In genomic region chr3:65623362-65623761, GRCh38 we compare ENCODE assay signal across 29 cellular contexts.
"Had no signal": no experiment of that assay in that cellular context is flagged by ENCODE, and none has a peak within 500 bp of the region (broad histone marks: within the 10 kb centered on the region; RNA-seq: fewer than 3 reads in every experiment).

No MANE protein-coding gene starts in this region.

- H3K4me3 ChIP-seq: ascending aorta, Peyer's patch had no signal

- H3K4me1 ChIP-seq: Peyer's patch had no signal

- H3K36me3 ChIP-seq: ascending aorta, Peyer's patch, WERI-Rb-1 had no signal

- ATAC-seq: activated CD8-positive, alpha-beta T cell treated with anti-CD3 and anti-CD28 coated beads for 36 hours; activated T-cell treated with anti-CD3 and anti-CD28 coated beads, Interleukin-2, amount 50 U/mL, for 72 hours; activated T-helper 17 cell treated with anti-CD3 and anti-CD28 coated beads, Interleukin-2, amount 50 U/mL, for 72 hours; PC-3 had no signal

- DNase-seq: activated CD4-positive, alpha-beta T cell treated with anti-CD3 and anti-CD28 coated beads for 1 hour; activated CD4-positive, alpha-beta T cell treated with anti-CD3 and anti-CD28 coated beads for 48 hours; activated CD4-positive, alpha-beta T cell treated with anti-CD3 and anti-CD28 coated beads, Interleukin-2, amount 50 U/mL, for 4 hours; activated CD4-positive, CD25-positive, alpha-beta regulatory T cell; activated CD8-positive, alpha-beta T cell treated with anti-CD3 and anti-CD28 coated beads for 36 hours; activated effector memory CD4-positive, alpha-beta T cell treated with anti-CD3 and anti-CD28 coated beads, Interleukin-2, amount 50 U/mL, for 16 hours; activated naive CD4-positive, alpha-beta T cell treated with Interleukin-2 at 50 U/mL for 16 hours; activated naive CD8-positive, alpha-beta T cell treated with anti-CD3 and anti-CD28 coated beads, Interleukin-2, amount 10 ng/mL, durations not matched to agents 7 days and 5 days; activated T-cell treated with anti-CD3 and anti-CD28 coated beads, Interleukin-2, amount 50 U/mL, for 1 hour; activated T-cell treated with anti-CD3 and anti-CD28 coated beads, Interleukin-2, amount 50 U/mL, for 72 hours; amygdala; IMR-90; Karpas-422; KBM-7; NCI-H1048; NCI-H1105 treated with DMSO at 0.1 percent for 48 hours; NCI-H1436; NCI-H1694; NCI-H1930; NCI-H345; NCI-H524 treated with DMSO at 0.1 percent for 48 hours; NK-92 treated with Interleukin-12 subunit alpha and Interleukin-12 subunit beta, amount 100 ng/mL, for 24 hours; PC-3; Peyer's patch; RPMI8226; T1000; WERI-Rb-1 had no signal

- H3K9me3 ChIP-seq: ascending aorta, Peyer's patch had no signal

- H3K27ac ChIP-seq: ascending aorta, Peyer's patch, WERI-Rb-1 had no signal

- H3K27me3 ChIP-seq: ascending aorta, Peyer's patch had no signal
